Comparison of ENCODE assay signal across 8 cellular contexts in the genomic region with DNA sequence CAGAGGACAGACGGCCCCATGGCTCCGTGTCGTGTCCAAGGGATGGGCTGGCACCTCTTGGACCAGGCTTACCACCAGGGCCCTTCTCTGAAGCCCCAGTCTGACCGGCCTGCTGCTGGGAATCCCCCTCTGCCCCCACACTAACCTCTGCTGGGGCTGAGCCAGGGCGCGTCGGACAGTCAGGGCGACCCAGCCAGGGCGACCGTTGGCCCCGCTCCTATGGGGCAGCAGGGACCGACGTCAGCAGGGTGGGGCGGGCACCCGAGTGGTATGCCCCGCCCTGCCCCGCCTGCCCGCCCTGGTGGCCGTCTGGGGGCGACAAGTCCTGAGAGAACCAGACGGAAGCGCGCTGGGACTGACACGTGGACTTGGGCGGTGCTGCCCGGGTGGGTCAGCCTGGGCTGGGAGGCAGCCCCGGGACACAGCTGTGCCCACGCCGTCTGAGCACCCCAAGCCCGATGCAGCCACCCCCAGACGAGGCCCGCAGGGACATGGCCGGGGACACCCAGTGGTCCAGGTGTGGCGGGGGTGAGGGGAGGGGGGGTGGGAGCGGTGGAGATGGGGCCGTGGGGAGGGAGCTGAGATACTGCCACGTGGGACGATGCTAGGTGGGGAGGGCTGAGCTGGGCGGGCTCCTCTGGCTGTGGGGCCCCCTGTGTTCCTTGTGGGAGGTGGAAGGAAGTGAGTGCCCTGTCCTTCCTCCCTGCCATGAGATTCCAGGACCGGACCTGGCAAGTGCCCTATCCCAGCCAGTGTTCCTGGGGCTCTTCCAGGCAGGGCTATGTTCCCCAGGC. TPM values are rescaled to one million over a fixed set of nuclear protein-coding genes. Genes with fewer than 3 reads are reported as not detected.
DNase-seq lines count a peak whose midpoint lies in the region; ATAC-seq and TF ChIP-seq lines count a peak whose summit lies in the region.

A gene with protein sequence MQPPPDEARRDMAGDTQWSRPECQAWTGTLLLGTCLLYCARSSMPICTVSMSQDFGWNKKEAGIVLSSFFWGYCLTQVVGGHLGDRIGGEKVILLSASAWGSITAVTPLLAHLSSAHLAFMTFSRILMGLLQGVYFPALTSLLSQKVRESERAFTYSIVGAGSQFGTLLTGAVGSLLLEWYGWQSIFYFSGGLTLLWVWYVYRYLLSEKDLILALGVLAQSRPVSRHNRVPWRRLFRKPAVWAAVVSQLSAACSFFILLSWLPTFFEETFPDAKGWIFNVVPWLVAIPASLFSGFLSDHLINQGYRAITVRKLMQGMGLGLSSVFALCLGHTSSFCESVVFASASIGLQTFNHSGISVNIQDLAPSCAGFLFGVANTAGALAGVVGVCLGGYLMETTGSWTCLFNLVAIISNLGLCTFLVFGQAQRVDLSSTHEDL (plus strand): TSS at position 337 of the 794 bp plus-strand sequence. CDS start 122 bp downstream, at position 459.

- H3K27me3 ChIP-seq in H9 (ENCODE audit: insufficient read depth, low read length), result no peaks in the 10 kb centered on the region
- no peaks in the 10 kb centered on the region for H3K27me3 ChIP-seq in ascending aorta
- no peaks in the 10 kb centered on the region for H3K27me3 ChIP-seq in iPS-20b (ENCODE audit: insufficient read depth, low read length)

- 0 out of 2 replicates have a peak within 1 kb of the TSS, but pooled peaks have one; percentile 16 for H3K14ac ChIP-seq in H9 (ENCODE audit: insufficient read depth, low read length)

- H3T11ph ChIP-seq in H9 (ENCODE audit: low read length), result no peak within 1 kb of the TSS

- H3K4me1 ChIP-seq in H9 (ENCODE audit: insufficient read depth, low read length), result peaks cover 3% of the 10 kb centered on the region
- H3K4me1 ChIP-seq in ascending aorta, result peaks cover 8 to 15% of the 10 kb centered on the region in 2 donors
- peaks cover 11% of the 10 kb centered on the region; the same call in 1 of the 2 replicates for H3K4me1 ChIP-seq in iPS-20b (ENCODE audit: insufficient read depth, low read length)

- no peak within 1 kb of the TSS for H3K23ac ChIP-seq in H9 (ENCODE audit: insufficient read length, low read depth, low read length)

- peak; percentile 87 for DNase-seq in H9
- DNase-seq in NOMO-1 treated with dmso at 0.1 percent for 144 hours (lab: John Stamatoyannopoulos, UW; ENCODE audit: unreplicated experiment), result peak; percentile 90
- peak; percentile 38 to 87 for DNase-seq in ascending aorta (ENCODE audit: low spot score in 2 of 2)
- DNase-seq in stimulated activated CD4-positive, alpha-beta T cell treated with anti-CD3 and anti-CD28 coated beads, Interleukin-2, amount 100 ng/mL, for 24 hours, result peak; percentile 31 to 62

- H3K36me3 ChIP-seq in ascending aorta, result peaks cover 6 to 23% of the 10 kb centered on the region in 2 donors
- peaks cover 35% of the 10 kb centered on the region for H3K36me3 ChIP-seq in iPS-20b (ENCODE audit: insufficient read depth, low read depth, low read length)

- intact Hi-C loops in ascending aorta (cut with DNase I), result loop anchor here (1.0 kb wide), 1 partner anchor 14 kb away; a partner anchor contains a TSS

- peak within 1 kb of the TSS; percentile 62; the same call in 1 of the 2 replicates for H3K4me3 ChIP-seq in GM08714 (ENCODE audit: low read length)
- peak within 1 kb of the TSS; percentile 26 to 59 for H3K4me3 ChIP-seq in ascending aorta
- H3K4me3 ChIP-seq in iPS-20b (ENCODE audit: low read length), result peak within 1 kb of the TSS; percentile 53

- H2AK5ac ChIP-seq in H9 (ENCODE audit: insufficient read length, low read length), result no peak within 1 kb of the TSS

- H2BK120ac ChIP-seq in H9 (ENCODE audit: low read depth, low read length, poor library complexity, severe bottlenecking), result no peak within 1 kb of the TSS

- H2AFZ ChIP-seq in H9 (ENCODE audit: low read length), result no peak within 1 kb of the TSS

- no peak within 1 kb of the TSS for H3K18ac ChIP-seq in H9 (ENCODE audit: insufficient read length, low read depth, low read length)

- no peaks in the 10 kb centered on the region; the same call in 1 of the 2 replicates for H3K27me3 Mint-ChIP-seq in H9 (ENCODE audit: low read depth)

- peak within 1 kb of the TSS in 1 of 3 experiments; percentile 61; a peak in 2 of 7 replicates for H3K27ac Mint-ChIP-seq in H9

- peaks cover 10% of the 10 kb centered on the region for H3K23me2 ChIP-seq in H9 (ENCODE audit: insufficient read length, low read depth, low read length, poor library complexity, severe bottlenecking)

- TF ChIP-seq CTCF in H9 (conservative IDR thresholded peaks at IDR 0.05) (peak; percentile 25; the same call in 1 of the 3 replicates), ascending aorta (IDR thresholded peaks at IDR 0.05) (no peak)

- H3K36me3 Mint-ChIP-seq in H9 (ENCODE audit: insufficient read depth in 1 of 3, low read depth in 3 of 3), result peaks cover 7 to 36% (median 28%) of the 10 kb centered on the region in 3 experiments; a peak in 6 of 7 replicates

- H4K91ac ChIP-seq in H9 (ENCODE audit: insufficient read length, low read depth, low read length), result no peak within 1 kb of the TSS

- no peak within 1 kb of the TSS for H4K8ac ChIP-seq in H9 (replicated peaks; ENCODE audit: insufficient read length, low read depth, low read length)

- no peak within 1 kb of the TSS for H2BK15ac ChIP-seq in H9 (ENCODE audit: low read depth, low read length)

- H4K20me1 ChIP-seq in H9 (ENCODE audit: control insufficient read depth, insufficient read depth, insufficient read length), result no peaks in the 10 kb centered on the region

- H3K4me2 ChIP-seq in H9 (ENCODE audit: insufficient read depth, insufficient read length, low read length), result peak within 1 kb of the TSS; percentile 65

- no peak within 1 kb of the TSS for H2BK20ac ChIP-seq in H9 (ENCODE audit: low read depth, low read length, poor library complexity, severe bottlenecking)

- H3K9me3 ChIP-seq in H9 (ENCODE audit: control insufficient read depth, low read depth, low read length), result no peaks in the 10 kb centered on the region
- H3K9me3 ChIP-seq in ascending aorta, result no peaks in the 10 kb centered on the region
- H3K9me3 ChIP-seq in iPS-20b (ENCODE audit: insufficient read depth, low read depth, low read length), result no peaks in the 10 kb centered on the region

- H2BK12ac ChIP-seq in H9 (ENCODE audit: insufficient read length, low read depth, low read length), result no peak within 1 kb of the TSS

- ATAC-seq in HG03025 (IDR thresholded peaks at IDR 0.05; ENCODE audit: low FRiP score, unreplicated experiment) (no peak), GM18870 (IDR thresholded peaks at IDR 0.05; ENCODE audit: unreplicated experiment) (no peak)

- H3K27ac ChIP-seq in H9 (ENCODE audit: insufficient read length, low read depth, low read length) (no peak within 1 kb of the TSS), ascending aorta (peak within 1 kb of the TSS; percentile 87 to 88), iPS-20b (ENCODE audit: low read length) (no peak within 1 kb of the TSS)

- no CpG with 5 or more reads among the region's 40 CpGs for WGBS in H9 (ENCODE audit: extremely low coverage, insufficient read length, low lambda C conversion rate)

- peaks cover 14 to 26% of the 10 kb centered on the region in 2 experiments for H3K4me1 Mint-ChIP-seq in H9

- no peak within 1 kb of the TSS for H4K5ac ChIP-seq in H9 (ENCODE audit: insufficient read length, low read depth, low read length)

- H3K79me2 ChIP-seq in H9 (ENCODE audit: insufficient read depth, low read length), result no peaks in the 10 kb centered on the region; the same call in 1 of the 2 replicates

- no peaks in the 10 kb centered on the region for H3K9me3 Mint-ChIP-seq in H9

- H3K9ac ChIP-seq in H9 (ENCODE audit: extremely low read depth, insufficient read length, low read length) (no peak within 1 kb of the TSS), iPS-20b (ENCODE audit: low read depth, low read length) (peak within 1 kb of the TSS; percentile 48; the same call in 1 of the 2 replicates)

- peak within 1 kb of the TSS; percentile 66 to 76 for H3K4me3 Mint-ChIP-seq in H9

- H3K79me1 ChIP-seq in H9 (ENCODE audit: insufficient read depth, low read depth, low read length, poor library complexity, severe bottlenecking), result no peaks in the 10 kb centered on the region

- no peak within 1 kb of the TSS for H2BK5ac ChIP-seq in H9 (ENCODE audit: insufficient read length, low read length)

- no peak within 1 kb of the TSS for H3K4ac ChIP-seq in H9 (ENCODE audit: low read depth, low read length)

- H3K56ac ChIP-seq in H9 (ENCODE audit: insufficient read length, low read depth, low read length), result no peak within 1 kb of the TSS

RNA-seq across cellular contexts. Expression of the gene that starts here (rescaled TPM):
- 19.9 and 20.9 TPM in 2 replicates for total RNA-seq in H9 (2021)
- 30.0 TPM for total RNA-seq in ascending aorta

Comparison
In these comparisons a context has a peak if more than half of its experiments do, and no peak if none do; other contexts are left out.
1. H3K27ac ChIP-seq: peak in ascending aorta (2 of 2); none in H9 (single experiment) and iPS-20b (single experiment).
2. Peak in every context shown above with its lines, with median percentiles within 50 percentile points of each other: H3K4me3 ChIP-seq and DNase-seq.